13 cellular contexts compared by ENCODE assay signal in the genomic region with DNA sequence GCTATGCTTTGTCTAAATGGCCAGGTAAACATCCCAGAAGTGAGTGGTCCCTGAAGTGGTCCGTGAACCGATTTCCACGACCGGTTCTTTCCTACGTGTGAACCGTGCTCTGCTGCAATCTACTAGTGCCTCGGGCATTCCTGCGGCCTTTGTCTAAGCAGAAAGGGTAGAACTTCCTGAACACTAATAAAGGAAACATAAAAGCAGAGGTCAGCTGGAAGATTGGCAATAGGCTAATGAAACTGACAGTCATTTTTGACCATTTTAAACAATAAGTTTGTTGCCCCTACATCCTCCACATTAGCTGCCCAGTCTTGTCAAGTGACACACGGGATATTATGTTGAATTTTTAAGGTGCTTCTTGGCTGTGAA.
"Had no signal": no experiment of that assay in that cellular context is flagged by ENCODE, and none has a peak within 500 bp of the region (broad histone marks: within the 10 kb centered on the region; RNA-seq: fewer than 3 reads in every experiment).

No MANE protein-coding gene starts in this region.

- DNase-seq: activated CD4-positive, alpha-beta T cell treated with anti-CD3 and anti-CD28 coated beads, Interleukin-2, amount 10 ng/mL, durations not matched to agents 7 days and 5 days; activated CD4-positive, CD25-positive, alpha-beta regulatory T cell; activated CD8-positive, alpha-beta memory T cell treated with anti-CD3 and anti-CD28 coated beads for 24 hours; activated naive CD4-positive, alpha-beta T cell treated with Interleukin-2 at 50 U/mL for 16 hours; activated naive CD8-positive, alpha-beta T cell treated with anti-CD3 and anti-CD28 coated beads, Interleukin-2, amount 50 U/mL, for 24 hours; effector memory CD8-positive, alpha-beta T cell; natural killer cell; occipital lobe; stimulated activated CD4-positive, alpha-beta T cell treated with anti-CD3 and anti-CD28 coated beads, Interleukin-4, amount 100 ng/mL, for 1 hour; stimulated activated CD8-positive, alpha-beta memory T cell treated with anti-CD3 and anti-CD28 coated beads, Interleukin-4, amount 100 ng/mL, for 48 hours; stimulated activated naive CD8-positive, alpha-beta T cell treated with anti-CD3 and anti-CD28 coated beads, Interleukin-15, amount 100 ng/mL, for 72 hours had no signal

- H3K9me3 ChIP-seq: vagina had no signal

- H3K4me1 ChIP-seq: vagina had no signal

- ATAC-seq: activated naive CD8-positive, alpha-beta T cell treated with anti-CD3 and anti-CD28 coated beads, Interleukin-2, amount 50 U/mL, for 24 hours; effector memory CD8-positive, alpha-beta T cell; natural killer cell; stimulated activated naive CD8-positive, alpha-beta T cell treated with anti-CD3 and anti-CD28 coated beads, Interleukin-15, amount 100 ng/mL, for 72 hours had no signal

- H3K36me3 ChIP-seq: cardiac muscle cell, vagina had no signal

- H3K4me3 ChIP-seq: cardiac muscle cell, vagina had no signal

- H3K27ac ChIP-seq: cardiac muscle cell, vagina had no signal

- H3K27me3 ChIP-seq: cardiac muscle cell, vagina had no signal
